ENCODE assay signal across 1 cellular context in the genomic region with DNA sequence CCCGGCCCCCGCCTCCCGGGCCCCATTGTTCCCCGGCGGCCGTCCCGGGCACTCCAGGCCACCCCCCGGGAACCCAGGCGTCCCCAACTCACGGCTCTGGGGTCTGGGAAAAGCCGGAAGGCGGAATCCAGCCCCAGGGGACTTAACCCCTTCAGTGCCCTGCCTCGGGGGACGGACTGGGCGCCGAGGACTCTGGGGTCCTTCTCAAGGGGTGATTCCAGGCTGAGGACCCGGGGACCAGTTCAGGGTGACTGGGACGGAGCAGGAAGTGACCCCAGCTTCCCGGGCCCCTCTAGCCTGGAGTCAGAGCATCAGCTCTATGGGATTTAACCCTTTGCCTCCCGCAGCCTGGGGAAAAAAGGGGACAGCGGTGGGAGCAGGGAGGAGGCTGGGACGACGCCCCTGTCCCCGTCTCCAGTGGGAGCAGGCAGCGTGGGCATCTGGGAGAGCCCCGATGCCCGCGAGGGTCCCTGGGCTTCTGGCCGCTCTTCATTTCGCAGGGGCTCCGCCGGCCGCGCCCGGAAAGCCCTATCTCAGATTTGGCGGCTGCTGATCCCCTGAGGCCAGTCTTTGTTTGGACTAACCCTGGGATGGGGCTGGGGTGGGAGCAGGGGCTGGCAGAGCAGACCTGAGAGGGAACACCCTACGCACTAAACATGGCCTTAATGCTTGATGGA.
TF ChIP-seq lines count a peak whose summit lies in the region.

TSS of gene ZNF629 (minus strand) at position 270 of the 677 bp plus-strand sequence. CDS start 2,723 bp downstream, outside the sequence.

TF ChIP-seq in K562, 482 proteins besides CTCF, POLR2A, EP300 and RAD21 (continued from another document):
- TF ChIP-seq TFAP4 (CRISPR knock-in tag; IDR thresholded peaks at IDR 0.05; ENCODE audit: borderline replicate concordance) (peak; percentile 47; the same call in 1 of the 2 replicates), FOXK1 (CRISPR knock-in tag; IDR thresholded peaks at IDR 0.05; ENCODE audit: borderline replicate concordance) (no peak; the same call in 1 of the 2 replicates), NELFE (IDR thresholded peaks at IDR 0.05; ENCODE audit: insufficient read depth, insufficient read length) (no peak), MAFK (IDR thresholded peaks at IDR 0.05; ENCODE audit: low read length) (no peak), ZBTB40 (IDR thresholded peaks at IDR 0.05) (peak; percentile 89), ZBTB40 (CRISPR knock-in tag; IDR thresholded peaks at IDR 0.05) (no peak), ZNF3 (CRISPR knock-in tag; IDR thresholded peaks at IDR 0.05) (no peak), GTF2E2 (tag; IDR thresholded peaks at IDR 0.05) (peak; percentile 98), TAF9B (IDR thresholded peaks at IDR 0.05; ENCODE audit: partially characterized antibody) (peak; percentile 80), ZNF77 (CRISPR knock-in tag; IDR thresholded peaks at IDR 0.05) (no peak), POLR2G (IDR thresholded peaks at IDR 0.05; ENCODE audit: low read depth, low read length) (peak; percentile 77), TEAD1 (CRISPR knock-in tag; IDR thresholded peaks at IDR 0.05) (0 out of 4 replicates have a peak, but pooled peaks of 1 of the 2 experiments have one; percentile 19), NFIC (IDR thresholded peaks at IDR 0.05) (peak; percentile 10), EWSR1 (IDR thresholded peaks at IDR 0.05; ENCODE audit: borderline replicate concordance, low read depth, partially characterized antibody) (no peak), PHF20 (IDR thresholded peaks at IDR 0.05; ENCODE audit: partially characterized antibody) (peak; percentile 78), HCFC1 (IDR thresholded peaks at IDR 0.05; ENCODE audit: low read depth, low read length) (peak; percentile 69), RFX1 (IDR thresholded peaks at IDR 0.05) (no peak), ZNF431 (CRISPR knock-in tag; IDR thresholded peaks at IDR 0.05) (no peak), ZNF24 (IDR thresholded peaks at IDR 0.05) (no peak), SMARCE1 (IDR thresholded peaks at IDR 0.05) (0 out of 2 replicates have a peak, but pooled peaks have one; percentile 25), KLF6 (CRISPR knock-in tag; IDR thresholded peaks at IDR 0.05; ENCODE audit: borderline replicate concordance) (no peak), ZNF76 (CRISPR knock-in tag; IDR thresholded peaks at IDR 0.05; ENCODE audit: borderline replicate concordance) (no peak), SAP30 (IDR thresholded peaks at IDR 0.05; ENCODE audit: borderline replicate concordance, insufficient read depth, low read depth, low read length, poor library complexity, severe bottlenecking) (peak; percentile 58), THRAP3 (IDR thresholded peaks at IDR 0.05; ENCODE audit: borderline replicate concordance) (no peak), POLR2AphosphoS5 (IDR thresholded peaks at IDR 0.05; ENCODE audit: control insufficient read depth, insufficient read depth, low read depth, low read length) (peak; percentile 42; the same call in 1 of the 2 replicates)
- TF ChIP-seq, protein P1, sequence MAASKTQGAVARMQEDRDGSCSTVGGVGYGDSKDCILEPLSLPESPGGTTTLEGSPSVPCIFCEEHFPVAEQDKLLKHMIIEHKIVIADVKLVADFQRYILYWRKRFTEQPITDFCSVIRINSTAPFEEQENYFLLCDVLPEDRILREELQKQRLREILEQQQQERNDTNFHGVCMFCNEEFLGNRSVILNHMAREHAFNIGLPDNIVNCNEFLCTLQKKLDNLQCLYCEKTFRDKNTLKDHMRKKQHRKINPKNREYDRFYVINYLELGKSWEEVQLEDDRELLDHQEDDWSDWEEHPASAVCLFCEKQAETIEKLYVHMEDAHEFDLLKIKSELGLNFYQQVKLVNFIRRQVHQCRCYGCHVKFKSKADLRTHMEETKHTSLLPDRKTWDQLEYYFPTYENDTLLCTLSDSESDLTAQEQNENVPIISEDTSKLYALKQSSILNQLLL (CRISPR knock-in tag; IDR thresholded peaks at IDR 0.05; ENCODE audit: borderline replicate concordance): no peak
TF ChIP-seq in K562: peak in this region for 95.
